ENCODE assay signal across 9 cellular contexts in genomic region chr22:20908717-20909116, GRCh38. TPM values are rescaled to one million over a fixed set of nuclear protein-coding genes. Genes with fewer than 3 reads are reported as not detected.
DNase-seq lines count a peak whose midpoint lies in the region; ATAC-seq, FAIRE-seq and TF ChIP-seq lines count a peak whose summit lies in the region.
"Not testable (repeated sequence)": the region's sequence is repeated elsewhere in the genome, so short reads cannot be mapped to it uniquely, and the experiment has no call there.
"Had no signal": no experiment of that assay in that cellular context is flagged by ENCODE, and none has a peak within 500 bp of the region (broad histone marks: within the 10 kb centered on the region; RNA-seq: fewer than 3 reads in every experiment).

No MANE protein-coding gene starts in this region.

- TF ChIP-seq CTCF in HEK293 (tag by site-specific recombination; IDR thresholded peaks at IDR 0.05); WTC11 (IDR thresholded peaks at IDR 0.05); K562 (IDR thresholded peaks at IDR 0.05 in 2 of 3, conservative IDR thresholded peaks at IDR 0.05 in 1 of 3; ENCODE audit: insufficient read depth in 2 of 3, low read depth in 1 of 3, low read length in 3 of 3); HepG2 (CRISPR knock-in tag; IDR thresholded peaks at IDR 0.05): not testable (repeated sequence)

- H3K4me3 ChIP-seq in HEK293 (ENCODE audit: low read depth, low read length); K562; HepG2 (replicated peaks in 1 of 3; ENCODE audit: insufficient read depth in 1 of 3, low read depth in 2 of 3, low read length in 3 of 3): not testable (repeated sequence)

- not testable (repeated sequence) for DNase-seq in WTC11 (ENCODE audit: low spot score); K562 (ENCODE audit: extremely low read depth in 1 of 4, low spot score in 3 of 4); HepG2 (ENCODE audit: low spot score)
- DNase-seq in posterior vena cava (ENCODE audit: low spot score), result peak; percentile 31

- not testable (repeated sequence) for H2AFZ ChIP-seq in K562 (ENCODE audit: low read depth, low read length); HepG2 (ENCODE audit: low read length)

- not testable (repeated sequence) for FAIRE-seq in K562 (lab: Jason Lieb, UNC); HepG2 (lab: Jason Lieb, UNC)

- H3K9me1 ChIP-seq in K562 (ENCODE audit: control insufficient read depth, insufficient read depth, low read length), result not testable (repeated sequence)

- H3K36me3 Mint-ChIP-seq in WTC11, result not testable (repeated sequence)

- not testable (repeated sequence) for ATAC-seq in WTC11, K562, HepG2

- not testable (repeated sequence) for H3K9ac ChIP-seq in K562 (ENCODE audit: insufficient read depth in 1 of 2, low read depth in 2 of 2, low read length in 2 of 2); HepG2 (ENCODE audit: insufficient read depth, low read depth, low read length)

- not testable (repeated sequence) for H4K20me1 ChIP-seq in K562 (replicated peaks; ENCODE audit: control insufficient read depth, insufficient read depth, low read length); HepG2 (ENCODE audit: insufficient read depth, low read length)

- in situ Hi-C loops in K562 (cut with MboI); HepG2 (cut with HindIII; ENCODE audit: extremely low pct_ligation_motif_present, low pct_unique_long_range_greater_than_20kb): not testable (repeated sequence)

- H3K27ac Mint-ChIP-seq in WTC11, result not testable (repeated sequence)

- not testable (repeated sequence) for BruUV-seq in K562 (replicated peaks; lab: Mats Ljungman, UMichigan); HepG2 (replicated peaks; lab: Mats Ljungman, UMichigan)

- H3K79me2 ChIP-seq in K562 (ENCODE audit: control insufficient read depth, insufficient read depth, low read length); HepG2 (ENCODE audit: insufficient read depth, low read length): not testable (repeated sequence)

- H3K27me3 Mint-ChIP-seq in WTC11 (ENCODE audit: low read depth), result not testable (repeated sequence)

- TF ChIP-seq RAD21 in K562 (CRISPR knock-in tag; conservative IDR thresholded peaks at IDR 0.05 in 1 of 2, IDR thresholded peaks at IDR 0.05 in 1 of 2); HepG2 (CRISPR knock-in tag; IDR thresholded peaks at IDR 0.05): not testable (repeated sequence)

- 54% methylated on average over 5 of the region's 5 CpGs for WGBS in K562 (ENCODE audit: insufficient coverage, low coverage, missing lambda C conversion rate)
- 42% methylated on average over 5 of the region's 5 CpGs for WGBS in HepG2 (ENCODE audit: low lambda C conversion rate)

- not testable (repeated sequence) for H3K4me2 ChIP-seq in K562 (ENCODE audit: insufficient read depth, low read length); HepG2 (ENCODE audit: low read depth, low read length)

- TF ChIP-seq EP300 in K562 (IDR thresholded peaks at IDR 0.05; ENCODE audit: low read length); HepG2 (IDR thresholded peaks at IDR 0.05; ENCODE audit: low read depth in 2 of 2, low read length in 2 of 2); HepG2 (CRISPR knock-in tag; IDR thresholded peaks at IDR 0.05; ENCODE audit: borderline replicate concordance): not testable (repeated sequence)

- not testable (repeated sequence) for H3K27ac ChIP-seq in HEK293 (ENCODE audit: extremely low read depth, low read depth, low read length); K562 (ENCODE audit: extremely low read depth, low read depth, low read length); HepG2 (ENCODE audit: extremely low read length, insufficient read depth, low read length)

- peaks cover 11 to 18% of the 10 kb centered on the region in 2 experiments for H3K27me3 ChIP-seq in K562 (ENCODE audit: control insufficient read depth in 2 of 2, insufficient read depth in 2 of 2, low read length in 2 of 2)
- H3K27me3 ChIP-seq in HepG2 (ENCODE audit: control insufficient read depth in 1 of 2, insufficient read depth in 2 of 2, low read length in 2 of 2), result not testable (repeated sequence)

- CTCF ChIA-PET in HEK293 (lab: Yijun Ruan, JAX), result interaction anchor here (0.6 kb wide), 1 partner anchor 88 kb away, joined by 4 read pairs; no protein-coding TSS in a partner anchor
- CTCF ChIA-PET in WTC11 (lab: Charles Lee), result interaction anchor here (0.7 kb wide), 1 partner anchor 9 kb away, joined by 4 read pairs; the partner anchor contains the start of gene CRKL
- CTCF ChIA-PET in K562 (lab: Yijun Ruan, JAX; ENCODE audit: low intra/inter-chr PET ratio); HepG2 (lab: Yijun Ruan, JAX; ENCODE audit: low intra/inter-chr PET ratio, low total read pairs): not testable (repeated sequence)

- H3K36me3 ChIP-seq in HEK293 (ENCODE audit: control insufficient read depth in 2 of 2, insufficient read depth in 1 of 2, low read length in 2 of 2); K562 (ENCODE audit: control insufficient read depth, insufficient read depth, low read length); HepG2 (replicated peaks in 1 of 2; ENCODE audit: control insufficient read depth in 1 of 2, insufficient read depth in 2 of 2, low read length in 2 of 2): not testable (repeated sequence)

- POLR2A ChIA-PET in HEK293 (lab: Yijun Ruan, JAX); WTC11 (lab: Charles Lee); HepG2 (lab: Yijun Ruan, JAX): not testable (repeated sequence)
- POLR2A ChIA-PET in K562 (lab: Yijun Ruan, JAX), result interaction anchor here (0.6 to 54.6 kb wide), 7 partner anchors 13 to 713 kb away, joined by 3 to 1556 read pairs (median 5); partner anchors contain the start of genes AIFM3 and LZTR1

- not testable (repeated sequence) for H3K4me3 Mint-ChIP-seq in WTC11

- intact Hi-C loops in K562 (cut with micrococcal nuclease); HepG2 (cut with micrococcal nuclease; ENCODE audit: unreplicated experiment); posterior vena cava (cut with DNase I): not testable (repeated sequence)

- not testable (repeated sequence) for H3K9me3 ChIP-seq in HEK293 (ENCODE audit: control insufficient read depth, insufficient read depth, low read depth, low read length); K562 (replicated peaks; ENCODE audit: control insufficient read depth, insufficient read depth, low read depth, low read length); HepG2 (ENCODE audit: low read length)

- TF ChIP-seq POLR2A in K562 (conservative IDR thresholded peaks at IDR 0.05); HepG2 (IDR thresholded peaks at IDR 0.05; ENCODE audit: insufficient read depth in 1 of 2, low read depth in 2 of 2, low read length in 2 of 2): not testable (repeated sequence)

- not testable (repeated sequence) for H3K4me1 Mint-ChIP-seq in WTC11

- not testable (repeated sequence) for H3K9me3 Mint-ChIP-seq in WTC11

- not testable (repeated sequence) for H3K4me1 ChIP-seq in HEK293 (ENCODE audit: control insufficient read depth, insufficient read depth, low read length); K562 (replicated peaks in 1 of 2; ENCODE audit: control insufficient read depth in 2 of 2, insufficient read depth in 2 of 2, low read length in 2 of 2)
- peaks cover 47% of the 10 kb centered on the region for H3K4me1 ChIP-seq in HepG2 (ENCODE audit: insufficient read depth, low read length)

RNA-seq across cellular contexts. Expression of gene CRKL, which starts 8.5 kb away (rescaled TPM):
- 113 to 115 TPM (median 114 TPM) in 3 replicates for total RNA-seq in WTC11 (2021)
- 251 and 271 TPM in 2 replicates for total RNA-seq in K562 (2011; cell fraction: chromatin; rRNA removed; ENCODE audit: low replicate concordance)
- total RNA-seq in K562 (2011; cell fraction: nucleolus; rRNA removed), result 179 and 190 TPM in 2 replicates
- 236 and 257 TPM in 2 replicates for total RNA-seq in K562 (2011; cell fraction: nucleoplasm; rRNA removed)
- total RNA-seq in K562 (2014; rRNA removed), result 105 and 144 TPM in 2 replicates
- 138 and 141 TPM in 2 replicates for total RNA-seq in K562 (2014; rRNA removed; fragmentation: Illumina TruSeq; extraction: Trizol)
- 124 and 128 TPM in 2 replicates for total RNA-seq in K562 (2015; rRNA removed; fragmentation: Illumina TruSeq; extraction: Trizol)
- 263 and 267 TPM in 2 replicates for total RNA-seq in K562 (2021)
- 135 and 196 TPM in 2 replicates for polyA plus RNA-seq in K562 (2011; rRNA removed)
- 111 and 189 TPM in 2 replicates for polyA plus RNA-seq in K562 (2011; cell fraction: cytosol; rRNA removed)
- 90.3 and 116 TPM in 2 replicates for polyA plus RNA-seq in K562 (2011; cell fraction: nucleus; rRNA removed)
- 90.4 and 122 TPM in 2 replicates for polyA plus RNA-seq in K562 (2012)
- polyA plus RNA-seq in K562 (2014; fragmentation: Illumina TruSeq; extraction: Trizol), result 144 and 156 TPM in 2 replicates
- polyA plus RNA-seq in K562 (2014; fragmentation: Nextera tagmentation; extraction: Ambion mirVana), result 100 to 1,000 TPM; 100 to 105 TPM
- 114 and 124 TPM in 2 replicates for polyA plus RNA-seq in K562 (2014; rRNA removed)
- 219 and 267 TPM in 2 replicates for polyA minus RNA-seq in K562 (2011; rRNA and poly(A)+ RNA removed)
- polyA minus RNA-seq in K562 (2011; cell fraction: cytosol; rRNA and poly(A)+ RNA removed), result 166 and 232 TPM in 2 replicates
- polyA minus RNA-seq in K562 (2011; cell fraction: nucleus; rRNA and poly(A)+ RNA removed), result 39.9 and 84.6 TPM in 2 replicates
- total RNA-seq in HepG2 (2016; rRNA removed; fragmentation: Illumina TruSeq; extraction: Trizol), result 60.6 and 75.5 TPM in 2 replicates
- 31.3 and 33.5 TPM in 2 replicates for total RNA-seq in HepG2 (2016; cell fraction: cytosol; rRNA removed; fragmentation: Illumina TruSeq; extraction: Trizol; ENCODE audit: low read depth)
- total RNA-seq in HepG2 (2016; cell fraction: insoluble cytoplasmic fraction; rRNA removed; fragmentation: Illumina TruSeq; extraction: Trizol), result 61.8 and 67.5 TPM in 2 replicates
- total RNA-seq in HepG2 (2016; cell fraction: membrane; rRNA removed; fragmentation: Illumina TruSeq; extraction: Trizol), result 27.3 and 27.5 TPM in 2 replicates
- total RNA-seq in HepG2 (2016; cell fraction: nucleus; rRNA removed; fragmentation: Illumina TruSeq; extraction: Trizol), result 33.6 and 40.5 TPM in 2 replicates
- polyA plus RNA-seq in HepG2 (2011; rRNA removed), result 35.0 and 37.4 TPM in 2 replicates
- polyA plus RNA-seq in HepG2 (2011; cell fraction: cytosol; rRNA removed), result 27.9 and 33.2 TPM in 2 replicates
- polyA plus RNA-seq in HepG2 (2011; cell fraction: nucleus; rRNA removed), result 28.4 and 33.0 TPM in 2 replicates
- polyA plus RNA-seq in HepG2 (2012), result 35.2 and 35.3 TPM in 2 replicates
- 1.8 and 2.0 TPM in 2 replicates for polyA plus RNA-seq in HepG2 (2016; cell fraction: cytosol; fragmentation: Illumina TruSeq; extraction: Trizol; ENCODE audit: low read depth)
- 51.7 and 54.5 TPM in 2 replicates for polyA plus RNA-seq in HepG2 (2016; cell fraction: insoluble cytoplasmic fraction; fragmentation: Illumina TruSeq; extraction: Trizol; ENCODE audit: low read depth)
- 8.2 and 8.3 TPM in 2 replicates for polyA plus RNA-seq in HepG2 (2016; cell fraction: membrane; fragmentation: Illumina TruSeq; extraction: Trizol; ENCODE audit: low read depth)
- polyA plus RNA-seq in HepG2 (2016; cell fraction: nucleus; fragmentation: Illumina TruSeq; extraction: Trizol; ENCODE audit: insufficient read depth, low read depth), result 43.1 and 45.5 TPM in 2 replicates
- 24.4 and 79.1 TPM in 2 replicates for polyA minus RNA-seq in HepG2 (2011; rRNA and poly(A)+ RNA removed; ENCODE audit: low replicate concordance)
- 48.4 and 52.7 TPM in 2 replicates for polyA minus RNA-seq in HepG2 (2011; cell fraction: cytosol; rRNA and poly(A)+ RNA removed)
- 20.6 and 30.0 TPM in 2 replicates for polyA minus RNA-seq in HepG2 (2011; cell fraction: nucleus; rRNA and poly(A)+ RNA removed)
- 10 to 100 TPM; 36.7 to 37.5 TPM for total RNA-seq in posterior vena cava

RNA-seq across cellular contexts. Expression of gene SNAP29, which starts 49.9 kb away (rescaled TPM):
- total RNA-seq in WTC11 (2021), result 13.3 to 14.7 TPM (median 14.0 TPM) in 3 replicates
- 63.6 and 66.4 TPM in 2 replicates for total RNA-seq in K562 (2011; cell fraction: chromatin; rRNA removed; ENCODE audit: low replicate concordance)
- total RNA-seq in K562 (2011; cell fraction: nucleolus; rRNA removed), result 39.3 and 45.4 TPM in 2 replicates
- 59.8 and 84.4 TPM in 2 replicates for total RNA-seq in K562 (2011; cell fraction: nucleoplasm; rRNA removed)
- 71.4 and 89.3 TPM in 2 replicates for total RNA-seq in K562 (2014; rRNA removed)
- total RNA-seq in K562 (2014; rRNA removed; fragmentation: Illumina TruSeq; extraction: Trizol), result 58.1 and 64.4 TPM in 2 replicates
- total RNA-seq in K562 (2015; rRNA removed; fragmentation: Illumina TruSeq; extraction: Trizol), result 70.6 and 75.9 TPM in 2 replicates
- 122 and 123 TPM in 2 replicates for total RNA-seq in K562 (2021)
- polyA plus RNA-seq in K562 (2011; rRNA removed), result 187 and 200 TPM in 2 replicates
- 97.0 and 115 TPM in 2 replicates for polyA plus RNA-seq in K562 (2011; cell fraction: cytosol; rRNA removed)
- polyA plus RNA-seq in K562 (2011; cell fraction: nucleus; rRNA removed), result 51.6 and 70.0 TPM in 2 replicates
- polyA plus RNA-seq in K562 (2012), result 105 and 162 TPM in 2 replicates
- polyA plus RNA-seq in K562 (2014; fragmentation: Illumina TruSeq; extraction: Trizol), result 181 and 250 TPM in 2 replicates
- polyA plus RNA-seq in K562 (2014; fragmentation: Nextera tagmentation; extraction: Ambion mirVana), result 10 to 100 TPM; 19.5 to 22.8 TPM
- 136 and 161 TPM in 2 replicates for polyA plus RNA-seq in K562 (2014; rRNA removed)
- 89.0 and 94.5 TPM in 2 replicates for polyA minus RNA-seq in K562 (2011; rRNA and poly(A)+ RNA removed)
- 44.9 and 53.1 TPM in 2 replicates for polyA minus RNA-seq in K562 (2011; cell fraction: cytosol; rRNA and poly(A)+ RNA removed)
- polyA minus RNA-seq in K562 (2011; cell fraction: nucleus; rRNA and poly(A)+ RNA removed), result 14.3 and 25.0 TPM in 2 replicates
- 12.3 and 15.2 TPM in 2 replicates for total RNA-seq in HepG2 (2016; rRNA removed; fragmentation: Illumina TruSeq; extraction: Trizol)
- 4.6 and 7.7 TPM in 2 replicates for total RNA-seq in HepG2 (2016; cell fraction: cytosol; rRNA removed; fragmentation: Illumina TruSeq; extraction: Trizol; ENCODE audit: low read depth)
- total RNA-seq in HepG2 (2016; cell fraction: insoluble cytoplasmic fraction; rRNA removed; fragmentation: Illumina TruSeq; extraction: Trizol), result 13.5 and 15.2 TPM in 2 replicates
- total RNA-seq in HepG2 (2016; cell fraction: membrane; rRNA removed; fragmentation: Illumina TruSeq; extraction: Trizol), result 8.6 and 11.2 TPM in 2 replicates
- 6.6 and 9.4 TPM in 2 replicates for total RNA-seq in HepG2 (2016; cell fraction: nucleus; rRNA removed; fragmentation: Illumina TruSeq; extraction: Trizol)
- polyA plus RNA-seq in HepG2 (2011; rRNA removed), result 25.2 and 30.7 TPM in 2 replicates
- 17.1 and 22.8 TPM in 2 replicates for polyA plus RNA-seq in HepG2 (2011; cell fraction: cytosol; rRNA removed)
- polyA plus RNA-seq in HepG2 (2011; cell fraction: nucleus; rRNA removed), result 8.5 and 9.6 TPM in 2 replicates
- 16.3 and 21.2 TPM in 2 replicates for polyA plus RNA-seq in HepG2 (2012)
- 16.6 and 21.2 TPM in 2 replicates for polyA plus RNA-seq in HepG2 (2016; cell fraction: cytosol; fragmentation: Illumina TruSeq; extraction: Trizol; ENCODE audit: low read depth)
- 37.2 TPM in 2 replicates for polyA plus RNA-seq in HepG2 (2016; cell fraction: insoluble cytoplasmic fraction; fragmentation: Illumina TruSeq; extraction: Trizol; ENCODE audit: low read depth)
- 20.2 and 24.4 TPM in 2 replicates for polyA plus RNA-seq in HepG2 (2016; cell fraction: membrane; fragmentation: Illumina TruSeq; extraction: Trizol; ENCODE audit: low read depth)
- 13.4 and 20.8 TPM in 2 replicates for polyA plus RNA-seq in HepG2 (2016; cell fraction: nucleus; fragmentation: Illumina TruSeq; extraction: Trizol; ENCODE audit: insufficient read depth, low read depth)
- polyA minus RNA-seq in HepG2 (2011; rRNA and poly(A)+ RNA removed; ENCODE audit: low replicate concordance), result 7.0 and 12.3 TPM in 2 replicates
- polyA minus RNA-seq in HepG2 (2011; cell fraction: cytosol; rRNA and poly(A)+ RNA removed), result 5.0 and 7.2 TPM in 2 replicates
- polyA minus RNA-seq in HepG2 (2011; cell fraction: nucleus; rRNA and poly(A)+ RNA removed), result 5.5 and 8.0 TPM in 2 replicates
- total RNA-seq in posterior vena cava, result 10 to 100 TPM; 22.9 to 25.5 TPM

RNA-seq across cellular contexts. Expression of gene PI4KA, which starts 50.1 kb away (rescaled TPM):
- total RNA-seq in WTC11 (2021), result 43.9 to 45.5 TPM (median 45.1 TPM) in 3 replicates
- total RNA-seq in K562 (2011; cell fraction: chromatin; rRNA removed; ENCODE audit: low replicate concordance), result 856 and 1,421 TPM in 2 replicates
- total RNA-seq in K562 (2011; cell fraction: nucleolus; rRNA removed), result 627 and 658 TPM in 2 replicates
- total RNA-seq in K562 (2011; cell fraction: nucleoplasm; rRNA removed), result 567 and 576 TPM in 2 replicates
- total RNA-seq in K562 (2014; rRNA removed), result 103 and 117 TPM in 2 replicates
- 62.3 and 63.7 TPM in 2 replicates for total RNA-seq in K562 (2014; rRNA removed; fragmentation: Illumina TruSeq; extraction: Trizol)
- 75.3 and 82.5 TPM in 2 replicates for total RNA-seq in K562 (2015; rRNA removed; fragmentation: Illumina TruSeq; extraction: Trizol)
- 173 and 187 TPM in 2 replicates for total RNA-seq in K562 (2021)
- 84.7 and 128 TPM in 2 replicates for polyA plus RNA-seq in K562 (2011; rRNA removed)
- polyA plus RNA-seq in K562 (2011; cell fraction: cytosol; rRNA removed), result 76.2 and 84.4 TPM in 2 replicates
- polyA plus RNA-seq in K562 (2011; cell fraction: nucleus; rRNA removed), result 448 and 556 TPM in 2 replicates
- polyA plus RNA-seq in K562 (2012), result 142 and 181 TPM in 2 replicates
- 124 and 127 TPM in 2 replicates for polyA plus RNA-seq in K562 (2014; fragmentation: Illumina TruSeq; extraction: Trizol)
- polyA plus RNA-seq in K562 (2014; fragmentation: Nextera tagmentation; extraction: Ambion mirVana), result 10 to 100 TPM in 1 of 2 experiments, 1 to 10 TPM in 1; 7.3 to 11.1 TPM
- 116 and 125 TPM in 2 replicates for polyA plus RNA-seq in K562 (2014; rRNA removed)
- 160 and 176 TPM in 2 replicates for polyA minus RNA-seq in K562 (2011; rRNA and poly(A)+ RNA removed)
- polyA minus RNA-seq in K562 (2011; cell fraction: cytosol; rRNA and poly(A)+ RNA removed), result 98.9 and 161 TPM in 2 replicates
- 188 and 253 TPM in 2 replicates for polyA minus RNA-seq in K562 (2011; cell fraction: nucleus; rRNA and poly(A)+ RNA removed)
- total RNA-seq in HepG2 (2016; rRNA removed; fragmentation: Illumina TruSeq; extraction: Trizol), result 27.4 and 27.8 TPM in 2 replicates
- 10.0 and 12.0 TPM in 2 replicates for total RNA-seq in HepG2 (2016; cell fraction: cytosol; rRNA removed; fragmentation: Illumina TruSeq; extraction: Trizol; ENCODE audit: low read depth)
- 25.7 and 26.8 TPM in 2 replicates for total RNA-seq in HepG2 (2016; cell fraction: insoluble cytoplasmic fraction; rRNA removed; fragmentation: Illumina TruSeq; extraction: Trizol)
- total RNA-seq in HepG2 (2016; cell fraction: membrane; rRNA removed; fragmentation: Illumina TruSeq; extraction: Trizol), result 16.3 TPM in 2 replicates
- 33.2 and 34.5 TPM in 2 replicates for total RNA-seq in HepG2 (2016; cell fraction: nucleus; rRNA removed; fragmentation: Illumina TruSeq; extraction: Trizol)
- 56.4 and 61.1 TPM in 2 replicates for polyA plus RNA-seq in HepG2 (2011; rRNA removed)
- 24.2 and 30.0 TPM in 2 replicates for polyA plus RNA-seq in HepG2 (2011; cell fraction: cytosol; rRNA removed)
- 194 and 229 TPM in 2 replicates for polyA plus RNA-seq in HepG2 (2011; cell fraction: nucleus; rRNA removed)
- 38.2 and 50.8 TPM in 2 replicates for polyA plus RNA-seq in HepG2 (2012)
- 7.1 and 8.3 TPM in 2 replicates for polyA plus RNA-seq in HepG2 (2016; cell fraction: cytosol; fragmentation: Illumina TruSeq; extraction: Trizol; ENCODE audit: low read depth)
- polyA plus RNA-seq in HepG2 (2016; cell fraction: insoluble cytoplasmic fraction; fragmentation: Illumina TruSeq; extraction: Trizol; ENCODE audit: low read depth), result 27.0 and 33.9 TPM in 2 replicates
- polyA plus RNA-seq in HepG2 (2016; cell fraction: membrane; fragmentation: Illumina TruSeq; extraction: Trizol; ENCODE audit: low read depth), result 9.8 and 13.2 TPM in 2 replicates
- 87.2 and 87.7 TPM in 2 replicates for polyA plus RNA-seq in HepG2 (2016; cell fraction: nucleus; fragmentation: Illumina TruSeq; extraction: Trizol; ENCODE audit: insufficient read depth, low read depth)
- 54.2 and 76.0 TPM in 2 replicates for polyA minus RNA-seq in HepG2 (2011; rRNA and poly(A)+ RNA removed; ENCODE audit: low replicate concordance)
- polyA minus RNA-seq in HepG2 (2011; cell fraction: cytosol; rRNA and poly(A)+ RNA removed), result 26.8 and 30.9 TPM in 2 replicates
- polyA minus RNA-seq in HepG2 (2011; cell fraction: nucleus; rRNA and poly(A)+ RNA removed), result 64.2 and 73.0 TPM in 2 replicates
- total RNA-seq in posterior vena cava, result 10 to 100 TPM; 83.9 to 97.9 TPM

RNA-seq across cellular contexts. Expression of gene AIFM3, which starts 58.3 kb away (rescaled TPM):
- 2.6 to 3.4 TPM (median 2.8 TPM) in 3 replicates for total RNA-seq in WTC11 (2021)
- total RNA-seq in K562 (2011; cell fraction: chromatin; rRNA removed; ENCODE audit: low replicate concordance), result 0.14 and 1.4 TPM in 2 replicates
- total RNA-seq in K562 (2011; cell fraction: nucleolus; rRNA removed), result 0.33 and 1.2 TPM in 2 replicates
- 0.53 and 0.81 TPM in 2 replicates for total RNA-seq in K562 (2011; cell fraction: nucleoplasm; rRNA removed)
- 0.14 TPM in 1 of 2 replicates, not detected in the other for total RNA-seq in K562 (2014; rRNA removed)
- total RNA-seq in K562 (2014; rRNA removed; fragmentation: Illumina TruSeq; extraction: Trizol), result 0.10 TPM in 1 of 2 replicates, not detected in the other
- total RNA-seq in K562 (2015; rRNA removed; fragmentation: Illumina TruSeq; extraction: Trizol), result 0.07 TPM in 1 of 2 replicates, not detected in the other
- 0.20 and 0.56 TPM in 2 replicates for total RNA-seq in K562 (2021)
- polyA plus RNA-seq in K562 (2011; rRNA removed), result 0.04 and 0.08 TPM in 2 replicates
- polyA plus RNA-seq in K562 (2011; cell fraction: cytosol; rRNA removed), result 0.06 TPM in 1 of 2 replicates, not detected in the other
- 0.80 and 0.87 TPM in 2 replicates for polyA plus RNA-seq in K562 (2011; cell fraction: nucleus; rRNA removed)
- polyA plus RNA-seq in K562 (2012), result 0.27 and 0.50 TPM in 2 replicates
- 0.06 TPM in 1 of 2 replicates, not detected in the other for polyA plus RNA-seq in K562 (2014; fragmentation: Illumina TruSeq; extraction: Trizol)
- polyA plus RNA-seq in K562 (2014; fragmentation: Nextera tagmentation; extraction: Ambion mirVana), result under 1 TPM; 0.03 to 0.06 TPM
- polyA plus RNA-seq in K562 (2014; rRNA removed), result 0.15 TPM in 1 of 2 replicates, not detected in the other
- polyA minus RNA-seq in K562 (2011; rRNA and poly(A)+ RNA removed), result 0.06 TPM in 1 of 2 replicates, not detected in the other
- not detected in 2 replicates for polyA minus RNA-seq in K562 (2011; cell fraction: cytosol; rRNA and poly(A)+ RNA removed)
- polyA minus RNA-seq in K562 (2011; cell fraction: nucleus; rRNA and poly(A)+ RNA removed), result 0.27 and 0.44 TPM in 2 replicates
- total RNA-seq in HepG2 (2016; rRNA removed; fragmentation: Illumina TruSeq; extraction: Trizol), result 11.0 and 15.3 TPM in 2 replicates
- 11.0 and 11.3 TPM in 2 replicates for total RNA-seq in HepG2 (2016; cell fraction: cytosol; rRNA removed; fragmentation: Illumina TruSeq; extraction: Trizol; ENCODE audit: low read depth)
- total RNA-seq in HepG2 (2016; cell fraction: insoluble cytoplasmic fraction; rRNA removed; fragmentation: Illumina TruSeq; extraction: Trizol), result 8.7 and 17.7 TPM in 2 replicates
- total RNA-seq in HepG2 (2016; cell fraction: membrane; rRNA removed; fragmentation: Illumina TruSeq; extraction: Trizol), result 18.9 and 20.5 TPM in 2 replicates
- total RNA-seq in HepG2 (2016; cell fraction: nucleus; rRNA removed; fragmentation: Illumina TruSeq; extraction: Trizol), result 17.3 and 19.2 TPM in 2 replicates
- 9.0 and 12.0 TPM in 2 replicates for polyA plus RNA-seq in HepG2 (2011; rRNA removed)
- 9.9 and 12.9 TPM in 2 replicates for polyA plus RNA-seq in HepG2 (2011; cell fraction: cytosol; rRNA removed)
- polyA plus RNA-seq in HepG2 (2011; cell fraction: nucleus; rRNA removed), result 124 and 135 TPM in 2 replicates
- polyA plus RNA-seq in HepG2 (2012), result 9.3 and 10.2 TPM in 2 replicates
- 9.8 and 11.5 TPM in 2 replicates for polyA plus RNA-seq in HepG2 (2016; cell fraction: cytosol; fragmentation: Illumina TruSeq; extraction: Trizol; ENCODE audit: low read depth)
- 8.2 and 11.1 TPM in 2 replicates for polyA plus RNA-seq in HepG2 (2016; cell fraction: insoluble cytoplasmic fraction; fragmentation: Illumina TruSeq; extraction: Trizol; ENCODE audit: low read depth)
- polyA plus RNA-seq in HepG2 (2016; cell fraction: membrane; fragmentation: Illumina TruSeq; extraction: Trizol; ENCODE audit: low read depth), result 16.8 and 17.1 TPM in 2 replicates
- polyA plus RNA-seq in HepG2 (2016; cell fraction: nucleus; fragmentation: Illumina TruSeq; extraction: Trizol; ENCODE audit: insufficient read depth, low read depth), result 45.0 and 47.7 TPM in 2 replicates
- polyA minus RNA-seq in HepG2 (2011; rRNA and poly(A)+ RNA removed; ENCODE audit: low replicate concordance), result 0.07 and 13.9 TPM in 2 replicates
- 6.5 and 6.6 TPM in 2 replicates for polyA minus RNA-seq in HepG2 (2011; cell fraction: cytosol; rRNA and poly(A)+ RNA removed)
- polyA minus RNA-seq in HepG2 (2011; cell fraction: nucleus; rRNA and poly(A)+ RNA removed), result 18.9 and 19.3 TPM in 2 replicates
- 1 to 10 TPM in 1 of 2 donors, under 1 TPM in 1; 0.62 to 2.6 TPM for total RNA-seq in posterior vena cava
- total RNA-seq: A673 had no signal
- polyA plus RNA-seq: CD4-positive, alpha-beta memory T cell; CD4-positive, CD25-positive, alpha-beta regulatory T cell; CD8-positive, alpha-beta memory T cell had no signal
